ENCODE assay signal across 2 cellular contexts in the genomic region with DNA sequence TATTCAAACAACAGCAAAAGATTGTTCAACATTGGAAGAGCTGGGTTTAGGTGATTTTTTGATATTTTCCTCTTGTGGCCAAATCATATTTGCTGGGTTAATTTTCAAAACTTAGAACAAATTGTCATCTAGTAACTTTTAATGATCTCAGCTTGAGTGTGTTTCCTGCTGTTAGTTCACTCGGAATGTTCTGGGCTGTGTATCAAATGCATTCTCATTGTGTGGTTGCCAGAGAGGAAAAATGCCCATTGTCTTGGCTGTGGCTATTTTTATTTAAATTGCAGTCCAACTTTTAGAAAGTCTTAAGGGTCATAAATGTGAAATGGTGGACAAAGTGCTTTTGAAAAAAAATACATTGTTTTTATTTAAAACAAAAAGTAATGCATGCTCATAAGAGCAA.
TF ChIP-seq lines count a peak whose summit lies in the region.

No MANE protein-coding gene starts in this region.

TF ChIP-seq in liver, 16 proteins besides CTCF, POLR2A, EP300 and RAD21 (continued from another document):
- no peak for TF ChIP-seq REST (IDR thresholded peaks at IDR 0.05)

TF ChIP-seq in HepG2, 621 proteins besides CTCF, POLR2A, EP300 and RAD21 (continued from another document):
- TF ChIP-seq ZNF33A (CRISPR knock-in tag; IDR thresholded peaks at IDR 0.05; ENCODE audit: borderline replicate concordance) = no peak
- TF ChIP-seq ZNF34 (CRISPR knock-in tag; IDR thresholded peaks at IDR 0.05; ENCODE audit: borderline replicate concordance) = no peak
- TF ChIP-seq, protein P1, sequence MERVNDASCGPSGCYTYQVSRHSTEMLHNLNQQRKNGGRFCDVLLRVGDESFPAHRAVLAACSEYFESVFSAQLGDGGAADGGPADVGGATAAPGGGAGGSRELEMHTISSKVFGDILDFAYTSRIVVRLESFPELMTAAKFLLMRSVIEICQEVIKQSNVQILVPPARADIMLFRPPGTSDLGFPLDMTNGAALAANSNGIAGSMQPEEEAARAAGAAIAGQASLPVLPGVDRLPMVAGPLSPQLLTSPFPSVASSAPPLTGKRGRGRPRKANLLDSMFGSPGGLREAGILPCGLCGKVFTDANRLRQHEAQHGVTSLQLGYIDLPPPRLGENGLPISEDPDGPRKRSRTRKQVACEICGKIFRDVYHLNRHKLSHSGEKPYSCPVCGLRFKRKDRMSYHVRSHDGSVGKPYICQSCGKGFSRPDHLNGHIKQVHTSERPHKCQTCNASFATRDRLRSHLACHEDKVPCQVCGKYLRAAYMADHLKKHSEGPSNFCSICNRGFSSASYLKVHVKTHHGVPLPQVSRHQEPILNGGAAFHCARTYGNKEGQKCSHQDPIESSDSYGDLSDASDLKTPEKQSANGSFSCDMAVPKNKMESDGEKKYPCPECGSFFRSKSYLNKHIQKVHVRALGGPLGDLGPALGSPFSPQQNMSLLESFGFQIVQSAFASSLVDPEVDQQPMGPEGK (CRISPR knock-in tag; IDR thresholded peaks at IDR 0.05) = no peak
